ENCODE assay signal across 1 cellular context in genomic region chr9:137429974-137430722, GRCh38.
TF ChIP-seq lines count a peak whose summit lies in the region.

No MANE protein-coding gene starts in this region.

TF ChIP-seq in K562, 482 proteins besides CTCF, POLR2A, EP300 and RAD21 (continued from another document and continues in another):
- TF ChIP-seq ZNF609 (CRISPR knock-in tag; IDR thresholded peaks at IDR 0.05; ENCODE audit: borderline replicate concordance) (no peak), L3MBTL2 (IDR thresholded peaks at IDR 0.05) (peak; percentile 38), HMG20B (CRISPR knock-in tag; IDR thresholded peaks at IDR 0.05) (no peak), PATZ1 (CRISPR knock-in tag; IDR thresholded peaks at IDR 0.05; ENCODE audit: borderline replicate concordance) (no peak), ETV6 (IDR thresholded peaks at IDR 0.05; ENCODE audit: borderline replicate concordance in 1 of 2, low read depth in 2 of 2, low read length in 1 of 2) (no peak), ETV6 (CRISPR knock-in tag; IDR thresholded peaks at IDR 0.05; ENCODE audit: borderline replicate concordance) (no peak), EZH2 (IDR thresholded peaks at IDR 0.05; ENCODE audit: borderline replicate concordance, low read depth, low read length) (no peak), BRF2 (IDR thresholded peaks at IDR 0.05; ENCODE audit: borderline replicate concordance, insufficient read depth, insufficient read length) (no peak), E2F5 (CRISPR knock-in tag; IDR thresholded peaks at IDR 0.05) (no peak), PTRF (tag; IDR thresholded peaks at IDR 0.05) (no peak), TRIM25 (IDR thresholded peaks at IDR 0.05; ENCODE audit: borderline replicate concordance) (no peak), MAFG (tag; conservative IDR thresholded peaks at IDR 0.05) (no peak), CBX1 (IDR thresholded peaks at IDR 0.05; ENCODE audit: low read depth) (0 out of 2 replicates have a peak, but pooled peaks have one; percentile 40), BRCA1 (IDR thresholded peaks at IDR 0.05) (no peak), BRCA1 (CRISPR knock-in tag; IDR thresholded peaks at IDR 0.05) (no peak), HIVEP1 (CRISPR knock-in tag; IDR thresholded peaks at IDR 0.05) (no peak), ZNF79 (CRISPR knock-in tag; IDR thresholded peaks at IDR 0.05; ENCODE audit: low read depth) (no peak), ZNF224 (CRISPR knock-in tag; IDR thresholded peaks at IDR 0.05) (no peak), TBP (optimal IDR thresholded peaks at IDR 0.05; ENCODE audit: low read depth, low read length) (peak; percentile 43), NFIC (IDR thresholded peaks at IDR 0.05) (peak; percentile 47; the same call in 1 of the 2 replicates), TAF9B (IDR thresholded peaks at IDR 0.05; ENCODE audit: partially characterized antibody) (no peak), HSF4 (CRISPR knock-in tag; IDR thresholded peaks at IDR 0.05; ENCODE audit: borderline replicate concordance) (no peak), C11orf30 (IDR thresholded peaks at IDR 0.05; ENCODE audit: low read depth) (no peak), STAG1 (CRISPR knock-in tag; IDR thresholded peaks at IDR 0.05; ENCODE audit: borderline replicate concordance) (no peak), CGGBP1 (CRISPR knock-in tag; IDR thresholded peaks at IDR 0.05) (no peak), EWSR1 (IDR thresholded peaks at IDR 0.05; ENCODE audit: borderline replicate concordance, low read depth, partially characterized antibody) (no peak), TFAM (CRISPR knock-in tag; conservative IDR thresholded peaks at IDR 0.05) (no peak), ZNF551 (CRISPR knock-in tag; IDR thresholded peaks at IDR 0.05) (no peak), HDAC2 (IDR thresholded peaks at IDR 0.05) (no peak), SMAD1 (IDR thresholded peaks at IDR 0.05; ENCODE audit: low read depth, low read length, partially characterized antibody) (no peak), MLLT1 (IDR thresholded peaks at IDR 0.05) (no peak), PHTF2 (CRISPR knock-in tag; IDR thresholded peaks at IDR 0.05) (no peak)
- TF ChIP-seq, protein P1, sequence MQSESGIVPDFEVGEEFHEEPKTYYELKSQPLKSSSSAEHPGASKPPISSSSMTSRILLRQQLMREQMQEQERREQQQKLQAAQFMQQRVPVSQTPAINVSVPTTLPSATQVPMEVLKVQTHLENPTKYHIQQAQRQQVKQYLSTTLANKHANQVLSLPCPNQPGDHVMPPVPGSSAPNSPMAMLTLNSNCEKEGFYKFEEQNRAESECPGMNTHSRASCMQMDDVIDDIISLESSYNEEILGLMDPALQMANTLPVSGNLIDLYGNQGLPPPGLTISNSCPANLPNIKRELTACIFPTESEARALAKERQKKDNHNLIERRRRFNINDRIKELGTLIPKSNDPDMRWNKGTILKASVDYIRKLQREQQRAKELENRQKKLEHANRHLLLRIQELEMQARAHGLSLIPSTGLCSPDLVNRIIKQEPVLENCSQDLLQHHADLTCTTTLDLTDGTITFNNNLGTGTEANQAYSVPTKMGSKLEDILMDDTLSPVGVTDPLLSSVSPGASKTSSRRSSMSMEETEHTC (IDR thresholded peaks at IDR 0.05), result no peak; the same call in 1 of the 2 replicates
- TF ChIP-seq, protein P2, sequence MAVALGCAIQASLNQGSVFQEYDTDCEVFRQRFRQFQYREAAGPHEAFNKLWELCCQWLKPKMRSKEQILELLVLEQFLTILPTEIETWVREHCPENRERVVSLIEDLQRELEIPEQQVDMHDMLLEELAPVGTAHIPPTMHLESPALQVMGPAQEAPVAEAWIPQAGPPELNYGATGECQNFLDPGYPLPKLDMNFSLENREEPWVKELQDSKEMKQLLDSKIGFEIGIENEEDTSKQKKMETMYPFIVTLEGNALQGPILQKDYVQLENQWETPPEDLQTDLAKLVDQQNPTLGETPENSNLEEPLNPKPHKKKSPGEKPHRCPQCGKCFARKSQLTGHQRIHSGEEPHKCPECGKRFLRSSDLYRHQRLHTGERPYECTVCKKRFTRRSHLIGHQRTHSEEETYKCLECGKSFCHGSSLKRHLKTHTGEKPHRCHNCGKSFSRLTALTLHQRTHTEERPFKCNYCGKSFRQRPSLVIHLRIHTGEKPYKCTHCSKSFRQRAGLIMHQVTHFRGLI (CRISPR knock-in tag; IDR thresholded peaks at IDR 0.05), result no peak
- TF ChIP-seq, protein P3, sequence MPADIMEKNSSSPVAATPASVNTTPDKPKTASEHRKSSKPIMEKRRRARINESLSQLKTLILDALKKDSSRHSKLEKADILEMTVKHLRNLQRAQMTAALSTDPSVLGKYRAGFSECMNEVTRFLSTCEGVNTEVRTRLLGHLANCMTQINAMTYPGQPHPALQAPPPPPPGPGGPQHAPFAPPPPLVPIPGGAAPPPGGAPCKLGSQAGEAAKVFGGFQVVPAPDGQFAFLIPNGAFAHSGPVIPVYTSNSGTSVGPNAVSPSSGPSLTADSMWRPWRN (IDR thresholded peaks at IDR 0.05; ENCODE audit: low read depth), result no peak
